In the genomic region with DNA sequence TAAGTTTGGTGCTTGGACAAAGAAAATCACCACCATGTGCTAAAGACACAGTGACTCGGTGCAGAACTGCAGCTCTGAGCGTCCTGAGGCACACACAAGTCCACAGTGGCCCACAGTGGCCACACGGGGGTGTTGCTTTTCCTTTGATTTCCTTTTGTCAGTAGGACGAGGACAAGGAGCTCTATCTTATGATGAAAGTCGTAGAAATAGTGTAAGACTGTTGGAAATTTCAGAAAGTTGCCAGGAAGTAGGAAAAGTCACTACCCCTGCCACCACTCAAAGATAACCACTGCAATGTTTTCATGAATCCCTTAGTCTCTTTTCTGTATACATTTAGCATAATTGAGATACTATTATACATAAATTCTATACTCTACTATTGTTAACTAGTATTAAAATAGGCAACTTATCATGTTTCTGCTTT, we compare ENCODE assay signal across 8 cellular contexts.
DNase-seq lines count a peak whose midpoint lies in the region; ATAC-seq and TF ChIP-seq lines count a peak whose summit lies in the region.

No MANE protein-coding gene starts in this region.

- peak; percentile 85 for DNase-seq in DMS 273 (lab: John Stamatoyannopoulos, UW; ENCODE audit: unreplicated experiment)
- DNase-seq in HT1080 (ENCODE audit: low read depth): peak; percentile 70
- peak; percentile 33 for DNase-seq in UCSD-AML1 (lab: John Stamatoyannopoulos, UW; ENCODE audit: unreplicated experiment)
- DNase-seq in cardiac septum (ENCODE audit: low spot score): peak; percentile 77
- DNase-seq in retinal pigment epithelial cell (ENCODE audit: low read depth): no peak
- no peak for DNase-seq in GM19238 (ENCODE audit: insufficient read length, low spot score)
- DNase-seq in activated T-cell treated with anti-CD3 and anti-CD28 coated beads, Interleukin-2, amount 50 U/mL, for 24 hours: no peak

- no peaks in the 10 kb centered on the region for H3K27me3 Mint-ChIP-seq in activated T-cell treated with anti-CD3 and anti-CD28 coated beads, Interleukin-2, amount 50 U/mL, for 24 hours

- no peaks in the 10 kb centered on the region for H3K9me3 Mint-ChIP-seq in activated T-cell treated with anti-CD3 and anti-CD28 coated beads, Interleukin-2, amount 50 U/mL, for 24 hours

- no peak overlapping the region for H3K4me3 Mint-ChIP-seq in activated T-cell treated with anti-CD3 and anti-CD28 coated beads, Interleukin-2, amount 50 U/mL, for 24 hours

- no peaks in the 10 kb centered on the region for H3K4me1 Mint-ChIP-seq in activated T-cell treated with anti-CD3 and anti-CD28 coated beads, Interleukin-2, amount 50 U/mL, for 24 hours (ENCODE audit: low read depth)

- H3K27ac Mint-ChIP-seq in activated T-cell treated with anti-CD3 and anti-CD28 coated beads, Interleukin-2, amount 50 U/mL, for 24 hours: no peak overlapping the region

- peak; percentile 73 for TF ChIP-seq CTCF in retinal pigment epithelial cell (conservative IDR thresholded peaks at IDR 0.05; ENCODE audit: low read depth, low read length)

- H3K4me3 ChIP-seq in retinal pigment epithelial cell (ENCODE audit: low read length): no peak overlapping the region

- intact Hi-C loops in cardiac septum (cut with DNase I): loop anchor here (5.0 kb wide), 1 partner anchor 381 kb away; no protein-coding TSS in a partner anchor

- no peak for ATAC-seq in HG03520 (IDR thresholded peaks at IDR 0.05; ENCODE audit: unreplicated experiment)

- H3K36me3 Mint-ChIP-seq in activated T-cell treated with anti-CD3 and anti-CD28 coated beads, Interleukin-2, amount 50 U/mL, for 24 hours (ENCODE audit: low read depth): no peaks in the 10 kb centered on the region

Comparison
In these comparisons a context has a peak if more than half of its experiments do, and no peak if none do; other contexts are left out.
1. DNase-seq: peak in DMS 273 (single experiment), HT1080 (single experiment), UCSD-AML1 (single experiment) and cardiac septum (single experiment); none in retinal pigment epithelial cell (single experiment), GM19238 (single experiment) and activated T-cell treated with anti-CD3 and anti-CD28 coated beads, Interleukin-2, amount 50 U/mL, for 24 hours (single experiment).